ENCODE assay signal across 14 cellular contexts in genomic region chr1:49765034-49765433, GRCh38.
DNase-seq lines count a peak whose midpoint lies in the region; ATAC-seq and TF ChIP-seq lines count a peak whose summit lies in the region.
"Had no signal": no experiment of that assay in that cellular context is flagged by ENCODE, and none has a peak within 500 bp of the region (broad histone marks: within the 10 kb centered on the region; RNA-seq: fewer than 3 reads in every experiment).

No MANE protein-coding gene starts in this region.

- no peak for ATAC-seq in Right ventricle myocardium inferior

- no peak overlapping the region for H3K4me2 ChIP-seq in OCI-LY7 (ENCODE audit: low read length)
- H3K4me2 ChIP-seq: hepatocyte had no signal

- no peaks in the 10 kb centered on the region for H4K20me1 ChIP-seq in OCI-LY7 (ENCODE audit: insufficient read depth, low read length)

- DNase-seq in D341Med (ENCODE audit: low spot score), result peak; percentile 50
- DNase-seq in LNCaP clone FGC (ENCODE audit: low read depth), result peak; percentile 22
- DNase-seq in OCI-LY7 (ENCODE audit: low spot score), result no peak
- DNase-seq in epithelial cell of proximal tubule (ENCODE audit: low read depth), result no peak
- DNase-seq in GM19240 (ENCODE audit: insufficient read length, low spot score), result no peak
- no peak for DNase-seq in anterior cingulate cortex (lab: John Stamatoyannopoulos, UW)
- no peak for DNase-seq in Right ventricle myocardium inferior (ENCODE audit: missing footprints)
- no peak for DNase-seq in UCSD-AML1 (lab: John Stamatoyannopoulos, UW; ENCODE audit: unreplicated experiment)
- DNase-seq: activated CD4-positive, CD25-positive, alpha-beta regulatory T cell; activated CD8-positive, alpha-beta memory T cell treated with anti-CD3 and anti-CD28 coated beads, Interleukin-2, amount 50 U/mL, for 4 hours; NCI-H1930 had no signal

- no peaks in the 10 kb centered on the region for H3K36me3 ChIP-seq in OCI-LY7 (ENCODE audit: insufficient read depth, low read length)
- H3K36me3 ChIP-seq: esophagus muscularis mucosa had no signal

- POLR2A ChIA-PET in OCI-LY7 (lab: Charles Lee), result interaction anchor here (0.7 kb wide), 1 partner anchor 13 kb away, joined by 3 read pairs; no protein-coding TSS in a partner anchor

- no peak overlapping the region for H3K4me3 ChIP-seq in LNCaP clone FGC (ENCODE audit: low read depth, low read length)
- H3K4me3 ChIP-seq in OCI-LY7 (ENCODE audit: low read depth, low read length, poor library complexity, severe bottlenecking), result no peak overlapping the region
- H3K4me3 ChIP-seq in epithelial cell of proximal tubule (ENCODE audit: low read depth, low read length), result no peak overlapping the region
- H3K4me3 ChIP-seq: esophagus muscularis mucosa, hepatocyte, skin epidermis had no signal

- BruUV-seq in OCI-LY7 (replicated peaks; lab: Mats Ljungman, UMichigan), result no TSS peak

- intact Hi-C loops in OCI-LY7 (cut with micrococcal nuclease; ENCODE audit: unreplicated experiment), result no loop called here
- intact Hi-C loops in Right ventricle myocardium inferior (cut with DNase I), result no loop called here

- no peaks in the 10 kb centered on the region for H3K9me2 ChIP-seq in OCI-LY7 (ENCODE audit: insufficient read depth, low read length)

- no peak overlapping the region for H2AFZ ChIP-seq in OCI-LY7 (ENCODE audit: low read length)
- H2AFZ ChIP-seq: hepatocyte had no signal

- CTCF ChIA-PET in OCI-LY7 (lab: Charles Lee; ENCODE audit: unreplicated experiment), result no interaction called here

- no peaks in the 10 kb centered on the region for H3K9me3 ChIP-seq in OCI-LY7 (ENCODE audit: low read length)

- H3K4me1 ChIP-seq in OCI-LY7 (ENCODE audit: insufficient read depth, low read length, poor library complexity, severe bottlenecking), result no peaks in the 10 kb centered on the region
- H3K4me1 ChIP-seq: esophagus muscularis mucosa had no signal

- no peaks in the 10 kb centered on the region for H3K79me2 ChIP-seq in OCI-LY7 (ENCODE audit: insufficient read depth, low read depth, low read length)
- H3K79me2 ChIP-seq: hepatocyte had no signal

- no peak overlapping the region for H3K27ac ChIP-seq in OCI-LY7 (ENCODE audit: low read depth, low read length, poor library complexity, severe bottlenecking)
- H3K27ac ChIP-seq: esophagus muscularis mucosa, hepatocyte, skin epidermis had no signal

- peak; percentile 57 for TF ChIP-seq CTCF in LNCaP clone FGC (IDR thresholded peaks at IDR 0.05; ENCODE audit: control insufficient read depth, extremely low read depth, insufficient read depth)
- peak; percentile 44; the same call in 1 of the 2 replicates for TF ChIP-seq CTCF in OCI-LY7 (conservative IDR thresholded peaks at IDR 0.05; ENCODE audit: low read length)
- peak; percentile 54 for TF ChIP-seq CTCF in epithelial cell of proximal tubule (conservative IDR thresholded peaks at IDR 0.05; ENCODE audit: low read depth, low read length)

Comparison
In these comparisons a context has a peak if more than half of its experiments do, and no peak if none do; other contexts are left out.
1. DNase-seq: peak in D341Med (single experiment) and LNCaP clone FGC (single experiment); none in OCI-LY7 (single experiment), epithelial cell of proximal tubule (single experiment), GM19240 (single experiment), anterior cingulate cortex (0 of 58), Right ventricle myocardium inferior (single experiment) and UCSD-AML1 (single experiment).
2. Peak in every context shown above with its lines, with median percentiles within 50 percentile points of each other: CTCF ChIP-seq.